ENCODE assay signal across 1 cellular context in the genomic region with DNA sequence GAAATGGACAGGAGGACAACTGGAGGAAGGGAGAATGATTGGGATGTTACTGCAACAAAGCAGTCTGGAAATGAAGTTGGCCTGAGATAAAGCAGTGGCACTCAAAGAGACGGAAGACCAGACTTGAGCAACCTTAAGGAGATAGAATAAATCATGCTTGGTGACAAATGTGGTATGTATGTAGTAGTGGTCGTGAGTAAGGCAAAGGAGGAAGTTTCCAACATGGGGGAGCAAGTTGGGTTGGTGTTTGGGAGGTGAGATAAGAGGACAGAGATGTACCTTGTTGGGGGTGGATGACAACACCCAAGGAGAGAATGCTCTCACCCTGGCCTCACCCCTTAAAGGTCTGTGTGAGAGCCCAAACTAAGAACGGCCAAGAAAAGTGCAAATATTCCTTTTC.
TF ChIP-seq lines count a peak whose summit lies in the region.

No MANE protein-coding gene starts in this region.

TF ChIP-seq in IMR-90, 13 proteins besides CTCF, POLR2A, EP300 and RAD21 (continued from another document):
- TF ChIP-seq, protein P1, sequence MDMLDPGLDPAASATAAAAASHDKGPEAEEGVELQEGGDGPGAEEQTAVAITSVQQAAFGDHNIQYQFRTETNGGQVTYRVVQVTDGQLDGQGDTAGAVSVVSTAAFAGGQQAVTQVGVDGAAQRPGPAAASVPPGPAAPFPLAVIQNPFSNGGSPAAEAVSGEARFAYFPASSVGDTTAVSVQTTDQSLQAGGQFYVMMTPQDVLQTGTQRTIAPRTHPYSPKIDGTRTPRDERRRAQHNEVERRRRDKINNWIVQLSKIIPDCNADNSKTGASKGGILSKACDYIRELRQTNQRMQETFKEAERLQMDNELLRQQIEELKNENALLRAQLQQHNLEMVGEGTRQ (IDR thresholded peaks at IDR 0.05; ENCODE audit: low read depth, low read length) = no peak
- TF ChIP-seq BHLHE40 (IDR thresholded peaks at IDR 0.05; ENCODE audit: low read depth, low read length) (no peak), MXI1 (IDR thresholded peaks at IDR 0.05; ENCODE audit: borderline replicate concordance, low read depth, low read length) (no peak), MAFK (IDR thresholded peaks at IDR 0.05; ENCODE audit: low read depth, low read length) (no peak)
